8 cellular contexts compared by ENCODE assay signal in the genomic region with DNA sequence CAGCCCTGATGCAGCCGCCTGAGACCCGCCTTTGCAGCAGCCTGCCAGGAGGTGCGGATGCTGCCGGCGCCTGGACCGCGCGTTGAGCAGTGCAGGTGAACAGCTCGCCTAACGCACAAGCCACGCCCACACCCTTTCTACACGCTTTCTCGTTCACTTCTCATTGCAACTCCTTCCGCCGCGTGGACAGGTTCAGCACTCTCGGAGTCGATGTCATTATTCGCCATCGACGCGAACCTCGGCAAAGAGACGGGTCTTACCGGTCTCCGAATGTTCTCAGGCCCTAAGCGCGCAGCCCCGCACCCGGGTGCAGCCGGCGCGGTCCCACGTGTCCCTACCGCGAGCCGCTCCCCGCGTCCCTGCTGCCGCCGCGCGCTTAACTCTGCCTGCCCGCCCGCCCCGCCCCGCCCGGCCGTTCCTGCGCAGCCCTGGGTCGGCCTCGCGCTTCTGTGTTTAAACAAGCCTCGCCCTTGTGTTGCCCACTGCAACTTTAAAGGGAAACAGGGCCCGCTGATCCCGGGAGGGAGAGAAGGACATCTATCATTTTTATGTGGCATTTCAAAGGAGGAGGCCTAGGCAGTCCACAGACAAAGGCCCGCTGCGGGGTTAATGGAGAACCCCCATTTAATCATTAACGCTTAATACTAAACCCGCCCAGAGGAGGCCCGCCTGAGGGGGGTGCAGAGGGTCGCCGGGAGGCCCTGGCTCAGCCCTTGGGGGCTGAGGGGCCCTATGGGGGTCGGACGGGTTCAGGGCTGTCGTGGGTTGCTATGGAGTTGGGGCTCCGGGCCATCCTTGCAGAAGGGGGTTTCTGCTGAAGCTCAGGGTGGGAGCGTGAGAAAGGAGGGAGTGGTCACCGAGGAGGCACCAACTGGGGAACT.
DNase-seq lines count a peak whose midpoint lies in the region; ATAC-seq and TF ChIP-seq lines count a peak whose summit lies in the region.

No MANE protein-coding gene starts in this region.

- no peak for ATAC-seq in GM21528 (IDR thresholded peaks at IDR 0.05; ENCODE audit: low FRiP score, unreplicated experiment)

- no peak for TF ChIP-seq CTCF in thyroid gland (IDR thresholded peaks at IDR 0.05)

- H3K36me3 ChIP-seq in HAP-1 (replicated peaks) (no peaks in the 10 kb centered on the region), mucosa of rectum (ENCODE audit: control insufficient read depth in 2 of 2, insufficient read depth in 2 of 2, low read length in 2 of 2) (no peaks in the 10 kb centered on the region), thyroid gland (no peaks in the 10 kb centered on the region)

- H3K9me3 ChIP-seq in HAP-1, result peaks cover 4% of the 10 kb centered on the region
- H3K9me3 ChIP-seq in mucosa of rectum (ENCODE audit: control insufficient read depth in 2 of 2, low read length in 2 of 2), result peaks cover 0 to 3% of the 10 kb centered on the region in 2 donors
- no peaks in the 10 kb centered on the region for H3K9me3 ChIP-seq in thyroid gland

- peak overlapping the region; percentile 11 to 51 for H3K27ac ChIP-seq in mucosa of rectum (ENCODE audit: low read depth in 2 of 2, low read length in 2 of 2)
- no peak overlapping the region for H3K27ac ChIP-seq in thyroid gland

- in situ Hi-C loops in HAP-1 (cut with MboI; ENCODE audit: low sequenced_read_pairs), result no loop called here

- H3K4me1 ChIP-seq in HAP-1 (peaks cover 43% of the 10 kb centered on the region), mucosa of rectum (ENCODE audit: control insufficient read depth in 2 of 2, insufficient read depth in 2 of 2, low read length in 2 of 2) (peaks cover 5 to 16% of the 10 kb centered on the region in 2 donors), thyroid gland (peaks cover 0 to 5% of the 10 kb centered on the region in 2 donors)

- peak overlapping the region; percentile 4; the same call in 1 of the 2 replicates for H3K4me3 ChIP-seq in HAP-1
- peak overlapping the region; percentile 52 to 72 for H3K4me3 ChIP-seq in mucosa of rectum (ENCODE audit: low read length in 2 of 2)
- peak overlapping the region in 1 of 3 donors; percentile 11 for H3K4me3 ChIP-seq in thyroid gland (replicated peaks in 1 of 3)

- DNase-seq in HAP-1 (ENCODE audit: low spot score in 2 of 2), result peak in 1 of 2 experiments; percentile 69
- peak; percentile 6 for DNase-seq in NCI-H460 (ENCODE audit: extremely low read depth, low read depth)
- peak; percentile 70 for DNase-seq in ecto neural progenitor cell (ENCODE audit: low spot score)
- peak; percentile 69 to 72 for DNase-seq in thyroid gland
- no peak for DNase-seq in effector CD4-positive, alpha-beta T cell
- no peak for DNase-seq in amniotic stem cell (lab: John Stamatoyannopoulos, UW)

- TF ChIP-seq POLR2A in thyroid gland (IDR thresholded peaks at IDR 0.05), result no peak

- peak overlapping the region in 1 of 2 donors; percentile 36 for H3K9ac ChIP-seq in mucosa of rectum (ENCODE audit: low read depth in 1 of 2, low read length in 2 of 2)

- WGBS in thyroid gland, 2 donors, result 13 to 15% methylated on average over 36 to 47 of the region's 69 CpGs

- H3K27me3 ChIP-seq in HAP-1 (ENCODE audit: low read depth), result no peaks in the 10 kb centered on the region
- H3K27me3 ChIP-seq in mucosa of rectum (ENCODE audit: control insufficient read depth in 2 of 2, insufficient read depth in 2 of 2, low read length in 2 of 2), result peaks cover 0 to 2% of the 10 kb centered on the region in 2 donors
- no peaks in the 10 kb centered on the region for H3K27me3 ChIP-seq in thyroid gland

- intact Hi-C loops in thyroid gland (cut with DNase I), result no loop called here

Comparison
In these comparisons a context has a peak if more than half of its experiments do, and no peak if none do; other contexts are left out.
1. DNase-seq: peak in NCI-H460 (single experiment), ecto neural progenitor cell (single experiment) and thyroid gland (2 of 2); none in effector CD4-positive, alpha-beta T cell (single experiment) and amniotic stem cell (single experiment).
2. H3K27ac ChIP-seq: peak in mucosa of rectum (2 of 2); none in thyroid gland (0 of 3).